In the genomic region with DNA sequence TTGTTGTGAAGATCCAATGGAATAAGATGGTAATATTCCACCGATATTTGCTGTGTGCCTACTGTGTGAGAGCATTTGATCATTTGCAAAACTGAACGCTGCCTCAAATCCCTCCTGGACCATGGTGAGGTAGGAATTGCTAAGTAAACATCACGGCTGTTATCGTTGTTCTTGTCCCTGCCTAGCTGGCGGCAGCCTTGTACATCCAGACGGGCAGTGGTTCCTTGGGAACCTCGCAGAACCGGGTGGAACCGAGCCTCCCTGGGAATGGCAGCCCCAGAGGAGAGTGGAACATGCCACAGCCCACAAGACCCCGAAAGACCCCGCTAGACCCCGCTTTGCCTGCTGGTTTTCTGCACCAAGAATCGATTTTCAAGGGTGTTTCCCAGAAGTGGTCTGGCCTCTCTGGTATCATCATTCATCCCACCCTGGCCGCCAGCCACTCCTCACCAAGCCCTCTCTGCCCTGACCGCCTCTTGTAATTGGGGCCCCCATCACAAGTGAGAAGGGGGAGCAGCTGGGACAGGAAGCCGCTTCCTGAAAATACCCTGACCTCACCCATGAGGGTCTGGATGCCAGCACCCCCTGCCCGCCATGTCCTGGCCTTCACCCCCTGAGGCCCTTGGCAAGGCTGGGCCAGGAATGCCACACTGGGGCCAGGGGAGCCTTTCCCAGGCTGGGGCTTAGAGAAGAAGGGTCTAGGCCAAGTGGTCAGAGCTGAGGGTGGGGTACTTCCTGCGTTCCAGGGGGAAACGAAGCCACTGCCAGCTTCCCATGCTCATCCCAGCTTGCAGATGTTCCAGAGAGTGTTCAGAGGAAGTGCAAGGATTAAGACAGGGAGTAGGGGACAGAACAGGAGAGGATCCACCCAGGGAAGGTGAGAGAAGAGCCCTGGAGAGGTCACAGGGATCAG, we compare ENCODE assay signal across 36 cellular contexts.
"Had no signal": no experiment of that assay in that cellular context is flagged by ENCODE, and none has a peak within 500 bp of the region (broad histone marks: within the 10 kb centered on the region; RNA-seq: fewer than 3 reads in every experiment).

No MANE protein-coding gene starts in this region.

- H3K27ac ChIP-seq: brain microvascular endothelial cell, epithelial cell of prostate, esophagus squamous epithelium, gastroesophageal sphincter, WERI-Rb-1 had no signal

- H3K4me3 ChIP-seq: esophagus squamous epithelium, gastroesophageal sphincter had no signal

- H3K9me3 ChIP-seq: esophagus squamous epithelium, gastroesophageal sphincter had no signal

- H3K4me3 Mint-ChIP-seq: activated B cell treated with CpG ODN at 0.5 μM for 24 hours; activated CD8-positive, alpha-beta T cell treated with anti-CD3 and anti-CD28 coated beads for 36 hours; activated naive CD8-positive, alpha-beta T cell; activated T-cell treated with anti-CD3 and anti-CD28 coated beads, Interleukin-2, amount 50 U/mL, for 4 hours; activated T-helper 17 cell treated with anti-CD3 and anti-CD28 coated beads, Interleukin-2, amount 50 U/mL, for 72 hours; effector memory CD8-positive, alpha-beta T cell; T-helper 17 cell; T-helper 2 cell treated with Interferon-gamma antibody and Interleukin-4, amounts not matched to agents 5 μg/mL and 100 μg/mL, for 36 hours had no signal

- DNase-seq: activated B cell treated with CpG ODN at 0.5 μM for 24 hours; activated CD4-positive, alpha-beta T cell treated with anti-CD3 and anti-CD28 coated beads for 48 hours; activated CD4-positive, alpha-beta T cell treated with anti-CD3 and anti-CD28 coated beads, Interleukin-2, amount 50 U/mL, for 1 hour; activated CD4-positive, alpha-beta T cell treated with anti-CD3 and anti-CD28 coated beads, Interleukin-2, amount 50 U/mL, for 48 hours; activated CD8-positive, alpha-beta memory T cell treated with anti-CD3 and anti-CD28 coated beads for 24 hours; activated CD8-positive, alpha-beta T cell treated with anti-CD3 and anti-CD28 coated beads for 36 hours; activated effector memory CD4-positive, alpha-beta T cell treated with Interleukin-2 at 50 U/mL for 16 hours; activated gamma-delta T cell treated with Interleukin-2 at 50 U/mL for 16 hours; activated naive CD4-positive, alpha-beta T cell treated with anti-CD3 and anti-CD28 coated beads, Interleukin-2, amount 50 U/mL, for 16 hours; activated naive CD4-positive, alpha-beta T cell treated with Interleukin-2 at 50 U/mL for 16 hours; activated T-cell treated with anti-CD3 and anti-CD28 coated beads, Interleukin-2, amount 50 U/mL, for 4 hours; amniotic stem cell; anterior cingulate cortex; brain microvascular endothelial cell; caudate nucleus; cortex of kidney; dermis blood vessel endothelial cell; effector CD4-positive, alpha-beta T cell; effector memory CD8-positive, alpha-beta T cell; esophagus squamous epithelium; foreskin melanocyte; T-helper 1 cell; T-helper 17 cell; T1000; WERI-Rb-1 had no signal

- H3K27ac Mint-ChIP-seq: activated B cell treated with CpG ODN at 0.5 μM for 24 hours; activated CD8-positive, alpha-beta T cell treated with anti-CD3 and anti-CD28 coated beads for 36 hours; activated naive CD8-positive, alpha-beta T cell; activated T-helper 17 cell treated with anti-CD3 and anti-CD28 coated beads, Interleukin-2, amount 50 U/mL, for 72 hours; effector memory CD8-positive, alpha-beta T cell; T-helper 17 cell; T-helper 2 cell treated with Interferon-gamma antibody and Interleukin-4, amounts not matched to agents 5 μg/mL and 100 μg/mL, for 36 hours had no signal

- H3K27me3 ChIP-seq: brain microvascular endothelial cell had no signal

- ATAC-seq: activated CD4-positive, CD25-positive, alpha-beta regulatory T cell treated with anti-CD3 and anti-CD28 coated beads, Interleukin-2, amount 50 U/mL, for 24 hours; activated CD8-positive, alpha-beta T cell treated with anti-CD3 and anti-CD28 coated beads for 36 hours; activated T-cell treated with anti-CD3 and anti-CD28 coated beads, Interleukin-2, amount 50 U/mL, for 4 hours; activated T-helper 17 cell treated with anti-CD3 and anti-CD28 coated beads, Interleukin-2, amount 50 U/mL, for 72 hours; effector memory CD8-positive, alpha-beta T cell; gastroesophageal sphincter; T-helper 17 cell had no signal

- H3K36me3 Mint-ChIP-seq: activated naive CD8-positive, alpha-beta T cell had no signal

- FAIRE-seq: astrocyte, bronchial epithelial cell, colon, endometrium, endothelial cell of umbilical vein had no signal

- H3K4me1 Mint-ChIP-seq: activated B cell treated with CpG ODN at 0.5 μM for 24 hours; activated T-helper 17 cell treated with anti-CD3 and anti-CD28 coated beads, Interleukin-2, amount 50 U/mL, for 72 hours; T-helper 17 cell had no signal

- H3K9me3 Mint-ChIP-seq: activated B cell treated with CpG ODN at 0.5 μM for 24 hours; activated CD8-positive, alpha-beta T cell treated with anti-CD3 and anti-CD28 coated beads for 36 hours; activated T-cell treated with anti-CD3 and anti-CD28 coated beads, Interleukin-2, amount 50 U/mL, for 4 hours; activated T-helper 17 cell treated with anti-CD3 and anti-CD28 coated beads, Interleukin-2, amount 50 U/mL, for 72 hours; effector memory CD8-positive, alpha-beta T cell; T-helper 2 cell treated with Interferon-gamma antibody and Interleukin-4, amounts not matched to agents 5 μg/mL and 100 μg/mL, for 36 hours had no signal

- H3K36me3 ChIP-seq: brain microvascular endothelial cell, esophagus squamous epithelium, gastroesophageal sphincter, WERI-Rb-1 had no signal
